15 cellular contexts compared by ENCODE assay signal in genomic region chr16:75644240-75645012, GRCh38. TPM values are rescaled to one million over a fixed set of nuclear protein-coding genes. Genes with fewer than 3 reads are reported as not detected.
DNase-seq lines count a peak whose midpoint lies in the region; ATAC-seq and TF ChIP-seq lines count a peak whose summit lies in the region.
"Had no signal": no experiment of that assay in that cellular context is flagged by ENCODE, and none has a peak within 500 bp of the region (broad histone marks: within the 10 kb centered on the region; RNA-seq: fewer than 3 reads in every experiment).

No MANE protein-coding gene starts in this region.

- H3K9me3 Mint-ChIP-seq in activated CD4-positive, alpha-beta T cell treated with anti-CD3 and anti-CD28 coated beads for 36 hours (ENCODE audit: low read depth), result no peaks in the 10 kb centered on the region
- no peaks in the 10 kb centered on the region for H3K9me3 Mint-ChIP-seq in osteocyte (ENCODE audit: unreplicated experiment)

- peak overlapping the region; percentile 50 for H3K4me3 Mint-ChIP-seq in activated CD4-positive, alpha-beta T cell treated with anti-CD3 and anti-CD28 coated beads for 36 hours
- peak overlapping the region; percentile 3 for H3K4me3 Mint-ChIP-seq in osteocyte (ENCODE audit: unreplicated experiment)

- no peak for TF ChIP-seq CTCF in osteocyte (IDR thresholded peaks at IDR 0.05)

- H3K27ac Mint-ChIP-seq in activated CD4-positive, alpha-beta T cell treated with anti-CD3 and anti-CD28 coated beads for 36 hours, result peak overlapping the region; percentile 74
- H3K27ac Mint-ChIP-seq in osteocyte (ENCODE audit: unreplicated experiment), result no peak overlapping the region

- CTCF ChIA-PET in activated CD4-positive, alpha-beta T cell treated with anti-CD3 and anti-CD28 coated beads for 36 hours (lab: Charles Lee), result interaction anchor here (1.0 to 1.3 kb wide), 3 partner anchors 11 to 179 kb away, joined by 3 to 5 read pairs (median 3); no protein-coding TSS in a partner anchor

- intact Hi-C loops in activated CD4-positive, alpha-beta T cell treated with anti-CD3 and anti-CD28 coated beads for 36 hours (cut with DNase I, micrococcal nuclease), result loop anchor here in 1 of 2 experiments (5.0 to 10.0 kb wide), 3 partner anchors 640 to 1568 kb away; no protein-coding TSS in a partner anchor

- H3K27me3 Mint-ChIP-seq in activated CD4-positive, alpha-beta T cell treated with anti-CD3 and anti-CD28 coated beads for 36 hours, result no peaks in the 10 kb centered on the region
- H3K27me3 Mint-ChIP-seq in osteocyte (ENCODE audit: unreplicated experiment), result no peaks in the 10 kb centered on the region

- POLR2A ChIA-PET in activated CD4-positive, alpha-beta T cell treated with anti-CD3 and anti-CD28 coated beads for 36 hours (lab: Charles Lee), result interaction anchor here (0.8 kb wide), 1 partner anchor 9 kb away, joined by 3 read pairs; no protein-coding TSS in a partner anchor

- H3K36me3 Mint-ChIP-seq in activated CD4-positive, alpha-beta T cell treated with anti-CD3 and anti-CD28 coated beads for 36 hours (ENCODE audit: low read depth), result peaks cover 71% of the 10 kb centered on the region
- H3K36me3 Mint-ChIP-seq in osteocyte (ENCODE audit: unreplicated experiment), result peaks cover 28% of the 10 kb centered on the region

- no peak for DNase-seq in activated CD4-positive, alpha-beta T cell treated with anti-CD3 and anti-CD28 coated beads for 36 hours
- DNase-seq in activated CD4-positive, alpha-beta T cell treated with anti-CD3 and anti-CD28 coated beads for 48 hours, result no peak
- DNase-seq in NCI-H82 treated with DMSO at 0.1 percent for 48 hours (lab: John Stamatoyannopoulos, UW; ENCODE audit: unreplicated experiment) (peak; percentile 52), osteocyte (ENCODE audit: extremely low spot score, unreplicated experiment) (no peak), NCI-H2107 (lab: John Stamatoyannopoulos, UW) (no peak), NCI-H1694 treated with DMSO at 0.1 percent for 48 hours (lab: John Stamatoyannopoulos, UW) (no peak), EL (no peak)
- DNase-seq in central memory CD4-positive, alpha-beta T cell, result peak; percentile 42
- DNase-seq: cortex of kidney, gastrocnemius medialis, left ventricle myocardium inferior, NCI-H748 treated with DMSO at 0.1 percent for 48 hours had no signal

- no peak for ATAC-seq in activated CD4-positive, alpha-beta T cell treated with anti-CD3 and anti-CD28 coated beads for 36 hours
- ATAC-seq: gastrocnemius medialis had no signal

- peaks cover 40% of the 10 kb centered on the region for H3K4me1 Mint-ChIP-seq in activated CD4-positive, alpha-beta T cell treated with anti-CD3 and anti-CD28 coated beads for 36 hours
- H3K4me1 Mint-ChIP-seq in osteocyte (ENCODE audit: unreplicated experiment), result peaks cover 26% of the 10 kb centered on the region

RNA-seq across cellular contexts. Expression of gene KARS1, which starts 3.0 kb away (rescaled TPM):
- total RNA-seq in activated CD4-positive, alpha-beta T cell treated with anti-CD3 and anti-CD28 coated beads for 36 hours, result 100 to 1,000 TPM; 309 to 332 TPM
- total RNA-seq in osteocyte, result 104 and 108 TPM in 2 replicates

RNA-seq across cellular contexts. Expression of gene TERF2IP, which starts 3.1 kb away (rescaled TPM):
- 10 to 100 TPM; 70.6 to 72.6 TPM for total RNA-seq in activated CD4-positive, alpha-beta T cell treated with anti-CD3 and anti-CD28 coated beads for 36 hours
- total RNA-seq in osteocyte, result 65.8 and 66.4 TPM in 2 replicates

RNA-seq across cellular contexts. Expression of gene ADAT1, which starts 21.3 kb away (rescaled TPM):
- 10 to 100 TPM; 48.3 to 55.7 TPM for total RNA-seq in activated CD4-positive, alpha-beta T cell treated with anti-CD3 and anti-CD28 coated beads for 36 hours
- total RNA-seq in osteocyte, result 55.0 and 55.9 TPM in 2 replicates

RNA-seq across cellular contexts. Expression of gene CPHXL2, which starts 32.4 kb away (rescaled TPM):
- total RNA-seq in activated CD4-positive, alpha-beta T cell treated with anti-CD3 and anti-CD28 coated beads for 36 hours, result not detected
- not detected in 2 replicates for total RNA-seq in osteocyte
- total RNA-seq: gastrocnemius medialis; left ventricle myocardium inferior; renal cortical epithelial cell; T-helper 1 cell treated with Interleukin-12 subunit alpha and Interleukin-12 subunit beta and Interleukin-4 antibody, amounts not matched to agents 30 ng/mL and 1 ng/mL, for 36 hours; ureter had no signal

RNA-seq across cellular contexts. Expression of gene DUXB, which starts 56.8 kb away (rescaled TPM):
- total RNA-seq in activated CD4-positive, alpha-beta T cell treated with anti-CD3 and anti-CD28 coated beads for 36 hours, result not detected
- not detected in 2 replicates for total RNA-seq in osteocyte
- total RNA-seq: gastrocnemius medialis; left ventricle myocardium inferior; renal cortical epithelial cell; T-helper 1 cell treated with Interleukin-12 subunit alpha and Interleukin-12 subunit beta and Interleukin-4 antibody, amounts not matched to agents 30 ng/mL and 1 ng/mL, for 36 hours; ureter had no signal

Comparison
In these comparisons a context has a peak if more than half of its experiments do, and no peak if none do; other contexts are left out.
1. DNase-seq: peak in NCI-H82 treated with DMSO at 0.1 percent for 48 hours (single experiment) and central memory CD4-positive, alpha-beta T cell (single experiment); none in activated CD4-positive, alpha-beta T cell treated with anti-CD3 and anti-CD28 coated beads for 36 hours (single experiment), activated CD4-positive, alpha-beta T cell treated with anti-CD3 and anti-CD28 coated beads for 48 hours (single experiment), osteocyte (single experiment), NCI-H2107 (single experiment), NCI-H1694 treated with DMSO at 0.1 percent for 48 hours (single experiment) and EL (single experiment).